In genomic region chr7:43729214-43729923, GRCh38 we compare ENCODE assay signal across 8 cellular contexts. TPM values are rescaled to one million over a fixed set of nuclear protein-coding genes. Genes with fewer than 3 reads are reported as not detected.
DNase-seq lines count a peak whose midpoint lies in the region; ATAC-seq and TF ChIP-seq lines count a peak whose summit lies in the region.

TSS of gene COA1 (minus strand) at chr7:43729523. CDS start at chr7:43648614, 80,909 bp downstream.

- peaks cover 6% of the 10 kb centered on the region; the same call in 1 of the 2 replicates for H4K20me1 ChIP-seq in DND-41 (ENCODE audit: insufficient read depth, low read length)
- H4K20me1 ChIP-seq in KMS-11 (ENCODE audit: insufficient read depth): peaks cover 10% of the 10 kb centered on the region; the same call in 1 of the 2 replicates

- H3K4me2 ChIP-seq in DND-41 (ENCODE audit: insufficient read depth, low read length) (peak within 1 kb of the TSS; percentile 80), KMS-11 (peak within 1 kb of the TSS; percentile 98)

- H3K4me1 ChIP-seq in DND-41 (ENCODE audit: insufficient read depth, low read length) (peaks cover 35% of the 10 kb centered on the region), KMS-11 (ENCODE audit: low read depth, poor library complexity, severe bottlenecking) (peaks cover 39% of the 10 kb centered on the region), Peyer's patch (peaks cover 0 to 22% (median 2%) of the 10 kb centered on the region in 4 donors), esophagus muscularis mucosa (peaks cover 9 to 49% (median 40%) of the 10 kb centered on the region in 4 donors), muscle layer of duodenum (ENCODE audit: control insufficient read depth in 1 of 2, insufficient read depth in 2 of 2, low read length in 2 of 2) (peaks cover 0 to 9% of the 10 kb centered on the region in 2 donors)

- H3K9ac ChIP-seq in DND-41 (ENCODE audit: low read depth, low read length) (peak within 1 kb of the TSS; percentile 75), KMS-11 (peak within 1 kb of the TSS; percentile 82)

- intact Hi-C loops in esophagus muscularis mucosa (cut with DNase I): loop anchor here (2.0 to 10.0 kb wide), 3 partner anchors 33 to 795 kb away; partner anchors contain the start of genes MRPL32 and PSMA2

- H3K36me3 ChIP-seq in DND-41 (ENCODE audit: insufficient read depth, low read length) (no peaks in the 10 kb centered on the region), KMS-11 (ENCODE audit: insufficient read depth) (no peaks in the 10 kb centered on the region; the same call in 1 of the 2 replicates), Peyer's patch (no peaks in the 10 kb centered on the region), esophagus muscularis mucosa (no peaks in the 10 kb centered on the region), muscle layer of duodenum (ENCODE audit: control insufficient read depth in 1 of 2, insufficient read depth in 2 of 2, low read length in 2 of 2) (no peaks in the 10 kb centered on the region)

- TF ChIP-seq EP300 in esophagus muscularis mucosa (IDR thresholded peaks at IDR 0.05): no peak

- ATAC-seq in DND-41 (ENCODE audit: insufficient read depth, low read depth): peak; percentile 99
- ATAC-seq in GM21737 (IDR thresholded peaks at IDR 0.05; ENCODE audit: unreplicated experiment): peak; percentile 76

- H3K27ac ChIP-seq in DND-41 (ENCODE audit: low read length): peak within 1 kb of the TSS; percentile 77
- H3K27ac ChIP-seq in KMS-11: peak within 1 kb of the TSS; percentile 66
- H3K27ac ChIP-seq in Peyer's patch: peak within 1 kb of the TSS; percentile 76 to 80 (median 78)
- peak within 1 kb of the TSS; percentile 79 to 87 (median 86) for H3K27ac ChIP-seq in esophagus muscularis mucosa (replicated peaks in 1 of 4)
- H3K27ac ChIP-seq in muscle layer of duodenum (ENCODE audit: low read length): peak within 1 kb of the TSS; percentile 86

- H3K27me3 ChIP-seq in DND-41 (ENCODE audit: insufficient read depth, low read length, poor library complexity): no peaks in the 10 kb centered on the region
- no peaks in the 10 kb centered on the region for H3K27me3 ChIP-seq in KMS-11 (ENCODE audit: insufficient read depth, low read depth)
- H3K27me3 ChIP-seq in Peyer's patch: no peaks in the 10 kb centered on the region
- H3K27me3 ChIP-seq in esophagus muscularis mucosa: no peaks in the 10 kb centered on the region
- no peaks in the 10 kb centered on the region for H3K27me3 ChIP-seq in muscle layer of duodenum (ENCODE audit: low read depth, low read length)

- DNase-seq in DND-41 (peak; percentile 87), Peyer's patch (peak; percentile 78 to 92 (median 88)), esophagus muscularis mucosa (ENCODE audit: extremely low spot score) (peak; percentile 94)
- DNase-seq in activated T-cell treated with anti-CD3 and anti-CD28 coated beads, Interleukin-2, amount 50 U/mL, for 48 hours: peak; percentile 88 to 91
- DNase-seq in stimulated activated CD8-positive, alpha-beta memory T cell treated with anti-CD3 and anti-CD28 coated beads, Interleukin-7, amount 100 ng/mL, for 24 hours (ENCODE audit: low read depth): peak; percentile 52

- peak in 1 of 2 donors; percentile 26 for TF ChIP-seq POLR2A in Peyer's patch (IDR thresholded peaks at IDR 0.05)
- no peak for TF ChIP-seq POLR2A in esophagus muscularis mucosa (IDR thresholded peaks at IDR 0.05; ENCODE audit: low read depth)

- H3K9me3 ChIP-seq in DND-41 (ENCODE audit: insufficient read depth, low read length, severe bottlenecking) (no peaks in the 10 kb centered on the region), Peyer's patch (no peaks in the 10 kb centered on the region), esophagus muscularis mucosa (no peaks in the 10 kb centered on the region), muscle layer of duodenum (ENCODE audit: control insufficient read depth in 1 of 2, low read length in 2 of 2) (no peaks in the 10 kb centered on the region)

- H2AFZ ChIP-seq in DND-41 (ENCODE audit: low read depth, low read length) (peak within 1 kb of the TSS; percentile 94), KMS-11 (ENCODE audit: low read depth) (peak within 1 kb of the TSS; percentile 99)

- H3K4me3 ChIP-seq in DND-41 (ENCODE audit: low read depth in 1 of 2, low read length in 2 of 2): peak within 1 kb of the TSS; percentile 85 to 90
- H3K4me3 ChIP-seq in KMS-11 (IDR thresholded peaks at IDR 0.05; ENCODE audit: insufficient read depth, low read depth, low read length): peak within 1 kb of the TSS; percentile 68
- H3K4me3 ChIP-seq in Peyer's patch: peak within 1 kb of the TSS; percentile 63 to 87 (median 76)
- peak within 1 kb of the TSS; percentile 72 to 91 (median 76) for H3K4me3 ChIP-seq in esophagus muscularis mucosa
- peak within 1 kb of the TSS; percentile 94 to 96 for H3K4me3 ChIP-seq in muscle layer of duodenum (ENCODE audit: low read depth in 1 of 2, low read length in 2 of 2)

- under 1% methylated on average over 54 of the region's 66 CpGs for WGBS in esophagus muscularis mucosa

- TF ChIP-seq CTCF in DND-41 (IDR thresholded peaks at IDR 0.05; ENCODE audit: borderline replicate concordance, extremely low read depth, low read length, poor library complexity, severe bottlenecking) (peak; percentile 42), KMS-11 (conservative IDR thresholded peaks at IDR 0.05; ENCODE audit: low read depth, low read length) (0 out of 2 replicates have a peak, but pooled peaks have one; percentile 23), Peyer's patch (IDR thresholded peaks at IDR 0.05) (peak in 3 of 6 experiments; percentile 21 to 36 (median 30)), esophagus muscularis mucosa (IDR thresholded peaks at IDR 0.05) (peak in 2 of 3 experiments; percentile 15 to 35)

- peaks cover 55% of the 10 kb centered on the region for H3K79me2 ChIP-seq in DND-41 (ENCODE audit: insufficient read depth, low read length)
- H3K79me2 ChIP-seq in KMS-11 (ENCODE audit: insufficient read depth, low read depth): peaks cover 46% of the 10 kb centered on the region

RNA-seq across cellular contexts. Expression of gene COA1, which starts in this region (rescaled TPM):
- total RNA-seq in Peyer's patch (10 to 100 TPM; 34.0 to 84.2 (median 54.4) TPM), esophagus muscularis mucosa (10 to 100 TPM; 26.1 to 49.0 (median 30.9) TPM)

Comparison
In these comparisons a context has a peak if more than half of its experiments do, and no peak if none do; other contexts are left out.
1. Peak in every context shown above with its lines: DNase-seq, ATAC-seq, H3K4me3 ChIP-seq and H3K27ac ChIP-seq.